ENCODE assay signal across 12 cellular contexts in the genomic region with DNA sequence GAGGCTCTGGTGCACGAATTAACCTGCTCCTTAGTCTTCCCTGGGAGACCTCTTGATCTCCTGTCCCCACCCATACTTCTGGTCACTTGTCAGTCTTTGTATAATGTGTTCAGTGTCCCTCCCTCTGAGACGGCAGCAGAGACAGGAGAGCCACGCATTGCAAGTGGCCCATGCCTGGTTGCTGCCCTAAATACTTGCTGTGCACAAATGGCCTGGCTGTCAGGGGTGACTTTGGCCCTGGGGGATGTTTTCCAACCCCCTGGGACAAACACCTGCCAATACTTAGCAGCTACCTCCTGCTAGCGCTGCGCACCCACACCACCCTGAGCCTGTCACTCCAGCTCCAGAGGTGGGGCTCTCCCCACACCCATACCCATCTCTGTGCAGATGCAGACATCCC. TPM values are rescaled to one million over a fixed set of nuclear protein-coding genes. Genes with fewer than 3 reads are reported as not detected.
A peak's percentile ranks its signal among the peaks of the same experiment; 100 is the strongest.
DNase-seq lines count a peak whose midpoint lies in the region; ATAC-seq and TF ChIP-seq lines count a peak whose summit lies in the region.
"Had no signal": no experiment of that assay in that cellular context is flagged by ENCODE, and none has a peak within 500 bp of the region (broad histone marks: within the 10 kb centered on the region; RNA-seq: fewer than 3 reads in every experiment).

No MANE protein-coding gene starts in this region.

- H3K36me3 Mint-ChIP-seq in activated CD8-positive, alpha-beta memory T cell treated with anti-CD3 and anti-CD28 coated beads, Interleukin-2, amount 10 ng/mL, durations not matched to agents 7 days and 5 days = peaks cover 33% of the 10 kb centered on the region
- H3K36me3 Mint-ChIP-seq in activated T-helper 2 cell treated with anti-CD3 and anti-CD28 coated beads, Interferon-gamma antibody, Interleukin-2, Interleukin-4, amounts not matched to agents 10 μg/mL and 5 μg/mL and 100 μg/mL, durations not matched to agents 14 hours and 24 hours and 36 hours (ENCODE audit: low read depth) = peaks cover 50% of the 10 kb centered on the region
- H3K36me3 Mint-ChIP-seq: neural progenitor cell had no signal

- no peaks in the 10 kb centered on the region for H3K9me3 Mint-ChIP-seq in activated CD8-positive, alpha-beta memory T cell treated with anti-CD3 and anti-CD28 coated beads, Interleukin-2, amount 10 ng/mL, durations not matched to agents 7 days and 5 days (ENCODE audit: low read depth)
- H3K9me3 Mint-ChIP-seq in activated T-helper 2 cell treated with anti-CD3 and anti-CD28 coated beads, Interferon-gamma antibody, Interleukin-2, Interleukin-4, amounts not matched to agents 10 μg/mL and 5 μg/mL and 100 μg/mL, durations not matched to agents 14 hours and 24 hours and 36 hours = no peaks in the 10 kb centered on the region
- H3K9me3 Mint-ChIP-seq: neural progenitor cell had no signal

- peak overlapping the region; percentile 17 for H3K4me3 ChIP-seq in lower lobe of right lung
- no peak overlapping the region for H3K4me3 ChIP-seq in thoracic aorta
- H3K4me3 ChIP-seq: neural progenitor cell had no signal

- H3K9me3 ChIP-seq in lower lobe of right lung (no peaks in the 10 kb centered on the region), thoracic aorta (no peaks in the 10 kb centered on the region)

- ATAC-seq in activated CD8-positive, alpha-beta memory T cell treated with anti-CD3 and anti-CD28 coated beads, Interleukin-2, amount 10 ng/mL, durations not matched to agents 7 days and 5 days = no peak
- ATAC-seq in lower lobe of right lung (peak in 1 of 2 donors; percentile 12), thoracic aorta (ENCODE audit: insufficient number of reproducible peaks, low FRiP score, low read depth) (no peak), GM18498 (IDR thresholded peaks at IDR 0.05; ENCODE audit: unreplicated experiment) (no peak), GM21423 (IDR thresholded peaks at IDR 0.05; ENCODE audit: unreplicated experiment) (no peak)

- peak overlapping the region; percentile 9 for H3K4me3 Mint-ChIP-seq in activated CD8-positive, alpha-beta memory T cell treated with anti-CD3 and anti-CD28 coated beads, Interleukin-2, amount 10 ng/mL, durations not matched to agents 7 days and 5 days
- H3K4me3 Mint-ChIP-seq in activated T-helper 2 cell treated with anti-CD3 and anti-CD28 coated beads, Interferon-gamma antibody, Interleukin-2, Interleukin-4, amounts not matched to agents 10 μg/mL and 5 μg/mL and 100 μg/mL, durations not matched to agents 14 hours and 24 hours and 36 hours (ENCODE audit: low read depth) = peak overlapping the region; percentile 13
- H3K4me3 Mint-ChIP-seq: neural progenitor cell had no signal

- H3K27me3 ChIP-seq in lower lobe of right lung (ENCODE audit: low read depth) (no peaks in the 10 kb centered on the region), thoracic aorta (replicated peaks; ENCODE audit: insufficient read depth) (no peaks in the 10 kb centered on the region)
- H3K27me3 ChIP-seq: neural progenitor cell had no signal

- no peak for TF ChIP-seq CTCF in lower lobe of right lung (IDR thresholded peaks at IDR 0.05)
- no peak for TF ChIP-seq CTCF in thoracic aorta (IDR thresholded peaks at IDR 0.05)

- intact Hi-C loops in activated T-helper 2 cell treated with anti-CD3 and anti-CD28 coated beads, Interferon-gamma antibody, Interleukin-2, Interleukin-4, amounts not matched to agents 10 μg/mL and 5 μg/mL and 100 μg/mL, durations not matched to agents 14 hours and 24 hours and 36 hours (cut with micrococcal nuclease) = no loop called here
- intact Hi-C loops in lower lobe of right lung (cut with DNase I) = no loop called here

- H3K27me3 Mint-ChIP-seq in activated CD8-positive, alpha-beta memory T cell treated with anti-CD3 and anti-CD28 coated beads, Interleukin-2, amount 10 ng/mL, durations not matched to agents 7 days and 5 days = no peaks in the 10 kb centered on the region
- H3K27me3 Mint-ChIP-seq in activated T-helper 2 cell treated with anti-CD3 and anti-CD28 coated beads, Interferon-gamma antibody, Interleukin-2, Interleukin-4, amounts not matched to agents 10 μg/mL and 5 μg/mL and 100 μg/mL, durations not matched to agents 14 hours and 24 hours and 36 hours (ENCODE audit: low read depth) = no peaks in the 10 kb centered on the region

- H3K27ac ChIP-seq in lower lobe of right lung (peak overlapping the region; percentile 88), thoracic aorta (peak overlapping the region; percentile 77)
- H3K27ac ChIP-seq: neural progenitor cell had no signal

- peaks cover 96% of the 10 kb centered on the region for H3K4me1 Mint-ChIP-seq in activated CD8-positive, alpha-beta memory T cell treated with anti-CD3 and anti-CD28 coated beads, Interleukin-2, amount 10 ng/mL, durations not matched to agents 7 days and 5 days
- peaks cover 89% of the 10 kb centered on the region for H3K4me1 Mint-ChIP-seq in activated T-helper 2 cell treated with anti-CD3 and anti-CD28 coated beads, Interferon-gamma antibody, Interleukin-2, Interleukin-4, amounts not matched to agents 10 μg/mL and 5 μg/mL and 100 μg/mL, durations not matched to agents 14 hours and 24 hours and 36 hours (ENCODE audit: low read depth)

- H3K27ac Mint-ChIP-seq in activated CD8-positive, alpha-beta memory T cell treated with anti-CD3 and anti-CD28 coated beads, Interleukin-2, amount 10 ng/mL, durations not matched to agents 7 days and 5 days = peak overlapping the region; percentile 97
- H3K27ac Mint-ChIP-seq in activated T-helper 2 cell treated with anti-CD3 and anti-CD28 coated beads, Interferon-gamma antibody, Interleukin-2, Interleukin-4, amounts not matched to agents 10 μg/mL and 5 μg/mL and 100 μg/mL, durations not matched to agents 14 hours and 24 hours and 36 hours = peak overlapping the region; percentile 97
- H3K27ac Mint-ChIP-seq: neural progenitor cell had no signal

- H3K4me1 ChIP-seq in lower lobe of right lung (peaks cover 100% of the 10 kb centered on the region), thoracic aorta (ENCODE audit: control insufficient read depth in 1 of 2, low read depth in 2 of 2) (peaks cover 60 to 98% of the 10 kb centered on the region in 2 donors)
- H3K4me1 ChIP-seq: neural progenitor cell had no signal

- CTCF ChIA-PET in activated CD8-positive, alpha-beta memory T cell treated with anti-CD3 and anti-CD28 coated beads, Interleukin-2, amount 10 ng/mL, durations not matched to agents 7 days and 5 days (lab: Charles Lee) = interaction anchor here (1.0 to 3.7 kb wide), 5 partner anchors 9 to 145 kb away, joined by 4 to 10 read pairs (median 5); no protein-coding TSS in a partner anchor

- no peak for DNase-seq in activated CD8-positive, alpha-beta memory T cell treated with anti-CD3 and anti-CD28 coated beads, Interleukin-2, amount 10 ng/mL, durations not matched to agents 7 days and 5 days
- no peak for DNase-seq in activated CD8-positive, alpha-beta memory T cell treated with anti-CD3 and anti-CD28 coated beads, Interleukin-2, amount 50 U/mL, for 4 hours
- DNase-seq in activated T-helper 2 cell treated with anti-CD3 and anti-CD28 coated beads, Interferon-gamma antibody, Interleukin-2, Interleukin-4, amounts not matched to agents 10 μg/mL and 5 μg/mL and 100 μg/mL, durations not matched to agents 14 hours and 24 hours and 36 hours (ENCODE audit: low spot score) = no peak
- DNase-seq in lower lobe of right lung (no peak), thoracic aorta (ENCODE audit: low spot score) (no peak)
- DNase-seq in stimulated activated CD4-positive, alpha-beta T cell treated with anti-CD3 and anti-CD28 coated beads, Interleukin-4, amount 100 ng/mL, for 24 hours = no peak
- DNase-seq: ACHN, erythroblast, GOT3 had no signal

- H3K36me3 ChIP-seq in lower lobe of right lung (peaks cover 28% of the 10 kb centered on the region), thoracic aorta (no peaks in the 10 kb centered on the region)
- H3K36me3 ChIP-seq: neural progenitor cell had no signal

RNA-seq across cellular contexts. Expression of a gene that starts 17.2 kb away (rescaled TPM):
- total RNA-seq in activated CD8-positive, alpha-beta memory T cell treated with anti-CD3 and anti-CD28 coated beads, Interleukin-2, amount 10 ng/mL, durations not matched to agents 7 days and 5 days = 100 to 1,000 TPM; 163 to 206 TPM
- 127 and 132 TPM in 2 replicates for total RNA-seq in activated T-helper 2 cell treated with anti-CD3 and anti-CD28 coated beads, Interferon-gamma antibody, Interleukin-2, Interleukin-4, amounts not matched to agents 10 μg/mL and 5 μg/mL and 100 μg/mL, durations not matched to agents 14 hours and 24 hours and 36 hours
- total RNA-seq in lower lobe of right lung (178 TPM), thoracic aorta (10 to 100 TPM; 59.5 to 76.5 TPM)
